Comparison of ENCODE assay signal across 23 cellular contexts in the genomic region with DNA sequence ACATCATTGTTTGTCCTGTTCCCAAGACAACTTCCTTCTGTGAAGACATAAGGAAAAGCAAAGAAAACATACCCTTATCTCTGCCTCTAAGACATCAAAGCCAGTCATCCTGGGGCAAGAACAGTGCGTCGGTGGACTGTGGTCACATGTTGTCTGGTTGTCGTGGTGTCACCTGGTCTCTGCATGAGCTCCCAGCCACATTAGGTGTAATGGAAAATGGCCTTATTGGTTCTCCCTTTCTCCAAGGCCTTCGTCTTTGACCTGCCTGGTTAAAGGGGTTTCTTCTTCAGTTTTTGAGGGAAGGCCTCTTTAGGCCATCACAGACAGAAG. TPM values are rescaled to one million over a fixed set of nuclear protein-coding genes. Genes with fewer than 3 reads are reported as not detected.
DNase-seq lines count a peak whose midpoint lies in the region; ATAC-seq, FAIRE-seq and TF ChIP-seq lines count a peak whose summit lies in the region.
"Had no signal": no experiment of that assay in that cellular context is flagged by ENCODE, and none has a peak within 500 bp of the region (broad histone marks: within the 10 kb centered on the region; RNA-seq: fewer than 3 reads in every experiment).

No MANE protein-coding gene starts in this region.

- WGBS in small intestine, 3 donors = 13 to 50% (median 31%) methylated on average over 4 of the region's 4 CpGs

- H3K4me1 ChIP-seq in small intestine (ENCODE audit: control insufficient read depth in 2 of 2, insufficient read depth in 1 of 2, low read depth in 1 of 2, low read length in 1 of 2) = peaks cover 2 to 5% of the 10 kb centered on the region in 2 donors
- H3K4me1 ChIP-seq: SJSA1 had no signal

- H3K4me3 Mint-ChIP-seq in activated CD4-positive, alpha-beta memory T cell treated with anti-CD3 and anti-CD28 coated beads for 36 hours = no peak overlapping the region
- no peak overlapping the region for H3K4me3 Mint-ChIP-seq in activated CD4-positive, alpha-beta memory T cell treated with anti-CD3 and anti-CD28 coated beads, Interleukin-2, amount 10 ng/mL, durations not matched to agents 7 days and 5 days
- no peak overlapping the region for H3K4me3 Mint-ChIP-seq in activated CD8-positive, alpha-beta T cell treated with anti-CD3 and anti-CD28 coated beads for 36 hours
- no peak overlapping the region for H3K4me3 Mint-ChIP-seq in effector memory CD8-positive, alpha-beta T cell
- H3K4me3 Mint-ChIP-seq: activated naive CD4-positive, alpha-beta T cell treated with anti-CD3 and anti-CD28 coated beads for 36 hours; T-helper 1 cell treated with Interleukin-12 subunit alpha and Interleukin-12 subunit beta and Interleukin-4 antibody, amounts not matched to agents 30 μg/mL and 1 μg/mL, for 36 hours; type B pancreatic cell had no signal

- H3K9me3 ChIP-seq in small intestine (ENCODE audit: control insufficient read depth, low read depth) = no peaks in the 10 kb centered on the region
- H3K9me3 ChIP-seq: SJSA1 had no signal

- H3K27ac Mint-ChIP-seq in activated CD4-positive, alpha-beta memory T cell treated with anti-CD3 and anti-CD28 coated beads for 36 hours = no peak overlapping the region
- no peak overlapping the region for H3K27ac Mint-ChIP-seq in activated CD4-positive, alpha-beta memory T cell treated with anti-CD3 and anti-CD28 coated beads, Interleukin-2, amount 10 ng/mL, durations not matched to agents 7 days and 5 days
- H3K27ac Mint-ChIP-seq in activated CD8-positive, alpha-beta T cell treated with anti-CD3 and anti-CD28 coated beads for 36 hours = peak overlapping the region; percentile 20
- H3K27ac Mint-ChIP-seq in effector memory CD8-positive, alpha-beta T cell = peak overlapping the region; percentile 32 to 80
- H3K27ac Mint-ChIP-seq: activated naive CD4-positive, alpha-beta T cell treated with anti-CD3 and anti-CD28 coated beads for 36 hours; T-helper 1 cell treated with Interleukin-12 subunit alpha and Interleukin-12 subunit beta and Interleukin-4 antibody, amounts not matched to agents 30 μg/mL and 1 μg/mL, for 36 hours; type B pancreatic cell had no signal

- H3K4me3 ChIP-seq in small intestine (ENCODE audit: low read depth in 1 of 2, low read length in 2 of 2) = no peak overlapping the region
- H3K4me3 ChIP-seq: lung, SJSA1 had no signal

- intact Hi-C loops in activated CD4-positive, alpha-beta memory T cell treated with anti-CD3 and anti-CD28 coated beads for 36 hours (cut with micrococcal nuclease) = no loop called here
- intact Hi-C loops in activated CD8-positive, alpha-beta T cell treated with anti-CD3 and anti-CD28 coated beads for 36 hours (cut with micrococcal nuclease) = no loop called here

- CTCF ChIA-PET in activated CD4-positive, alpha-beta memory T cell treated with anti-CD3 and anti-CD28 coated beads for 36 hours (lab: Charles Lee) = interaction anchor here (0.7 to 1.8 kb wide), 2 partner anchors 21 to 171 kb away, joined by 3 to 9 read pairs; no protein-coding TSS in a partner anchor
- CTCF ChIA-PET in activated CD4-positive, alpha-beta memory T cell treated with anti-CD3 and anti-CD28 coated beads, Interleukin-2, amount 10 ng/mL, durations not matched to agents 7 days and 5 days (lab: Charles Lee) = no interaction called here
- CTCF ChIA-PET in activated CD8-positive, alpha-beta T cell treated with anti-CD3 and anti-CD28 coated beads for 36 hours (lab: Charles Lee) = interaction anchor here (1.7 to 2.0 kb wide), 2 partner anchors 10 to 21 kb away, joined by 8 to 11 read pairs; no protein-coding TSS in a partner anchor

- ATAC-seq in activated CD8-positive, alpha-beta T cell treated with anti-CD3 and anti-CD28 coated beads for 36 hours = no peak
- ATAC-seq in effector memory CD8-positive, alpha-beta T cell (replicated peaks) = peak; percentile 24
- ATAC-seq in GM19452 (IDR thresholded peaks at IDR 0.05; ENCODE audit: unreplicated experiment) = no peak
- ATAC-seq in SK-N-SH treated with all-trans-retinoic acid at 6 μM for 48 hours = no peak
- ATAC-seq: esophagus mucosa had no signal

- no peaks in the 10 kb centered on the region for H3K9me3 Mint-ChIP-seq in activated CD4-positive, alpha-beta memory T cell treated with anti-CD3 and anti-CD28 coated beads for 36 hours
- no peaks in the 10 kb centered on the region for H3K9me3 Mint-ChIP-seq in activated CD4-positive, alpha-beta memory T cell treated with anti-CD3 and anti-CD28 coated beads, Interleukin-2, amount 10 ng/mL, durations not matched to agents 7 days and 5 days
- H3K9me3 Mint-ChIP-seq in activated CD8-positive, alpha-beta T cell treated with anti-CD3 and anti-CD28 coated beads for 36 hours = no peaks in the 10 kb centered on the region
- H3K9me3 Mint-ChIP-seq in effector memory CD8-positive, alpha-beta T cell = no peaks in the 10 kb centered on the region
- H3K9me3 Mint-ChIP-seq: activated naive CD4-positive, alpha-beta T cell treated with anti-CD3 and anti-CD28 coated beads for 36 hours; T-helper 1 cell treated with Interleukin-12 subunit alpha and Interleukin-12 subunit beta and Interleukin-4 antibody, amounts not matched to agents 30 μg/mL and 1 μg/mL, for 36 hours; type B pancreatic cell had no signal

- no peaks in the 10 kb centered on the region for H3K27me3 Mint-ChIP-seq in activated CD4-positive, alpha-beta memory T cell treated with anti-CD3 and anti-CD28 coated beads for 36 hours
- H3K27me3 Mint-ChIP-seq in activated CD4-positive, alpha-beta memory T cell treated with anti-CD3 and anti-CD28 coated beads, Interleukin-2, amount 10 ng/mL, durations not matched to agents 7 days and 5 days = no peaks in the 10 kb centered on the region
- no peaks in the 10 kb centered on the region for H3K27me3 Mint-ChIP-seq in activated CD8-positive, alpha-beta T cell treated with anti-CD3 and anti-CD28 coated beads for 36 hours
- no peaks in the 10 kb centered on the region for H3K27me3 Mint-ChIP-seq in effector memory CD8-positive, alpha-beta T cell
- H3K27me3 Mint-ChIP-seq: type B pancreatic cell had no signal

- peaks cover 3% of the 10 kb centered on the region for H3K36me3 Mint-ChIP-seq in activated CD4-positive, alpha-beta memory T cell treated with anti-CD3 and anti-CD28 coated beads for 36 hours
- peaks cover 47% of the 10 kb centered on the region for H3K36me3 Mint-ChIP-seq in activated CD4-positive, alpha-beta memory T cell treated with anti-CD3 and anti-CD28 coated beads, Interleukin-2, amount 10 ng/mL, durations not matched to agents 7 days and 5 days (ENCODE audit: low read depth)
- peaks cover 27% of the 10 kb centered on the region for H3K36me3 Mint-ChIP-seq in activated CD8-positive, alpha-beta T cell treated with anti-CD3 and anti-CD28 coated beads for 36 hours (ENCODE audit: low read depth)
- no peaks in the 10 kb centered on the region for H3K36me3 Mint-ChIP-seq in effector memory CD8-positive, alpha-beta T cell (ENCODE audit: insufficient read depth)

- H3K36me3 ChIP-seq in small intestine (ENCODE audit: control insufficient read depth in 2 of 2, insufficient read depth in 2 of 2, low read length in 2 of 2) = no peaks in the 10 kb centered on the region
- H3K36me3 ChIP-seq: SJSA1 had no signal

- POLR2A ChIA-PET in activated CD4-positive, alpha-beta memory T cell treated with anti-CD3 and anti-CD28 coated beads for 36 hours (lab: Charles Lee) = no interaction called here
- POLR2A ChIA-PET in activated CD4-positive, alpha-beta memory T cell treated with anti-CD3 and anti-CD28 coated beads, Interleukin-2, amount 10 ng/mL, durations not matched to agents 7 days and 5 days (lab: Charles Lee) = interaction anchor here (0.6 kb wide), 1 partner anchor 63 kb away, joined by 3 read pairs; no protein-coding TSS in a partner anchor
- POLR2A ChIA-PET in activated CD8-positive, alpha-beta T cell treated with anti-CD3 and anti-CD28 coated beads for 36 hours (lab: Charles Lee) = interaction anchor here (0.9 to 1.3 kb wide), 2 partner anchors 9 kb away, joined by 3 to 4 read pairs; no protein-coding TSS in a partner anchor

- H3K27me3 ChIP-seq in small intestine (ENCODE audit: control insufficient read depth in 2 of 2, insufficient read depth in 2 of 2, low read length in 2 of 2) = no peaks in the 10 kb centered on the region
- H3K27me3 ChIP-seq: SJSA1 had no signal

- peaks cover 76% of the 10 kb centered on the region for H3K4me1 Mint-ChIP-seq in activated CD4-positive, alpha-beta memory T cell treated with anti-CD3 and anti-CD28 coated beads for 36 hours (ENCODE audit: low read depth)
- H3K4me1 Mint-ChIP-seq in activated CD4-positive, alpha-beta memory T cell treated with anti-CD3 and anti-CD28 coated beads, Interleukin-2, amount 10 ng/mL, durations not matched to agents 7 days and 5 days = peaks cover 54% of the 10 kb centered on the region
- H3K4me1 Mint-ChIP-seq in activated CD8-positive, alpha-beta T cell treated with anti-CD3 and anti-CD28 coated beads for 36 hours (ENCODE audit: low read depth) = peaks cover 82% of the 10 kb centered on the region
- peaks cover 47 to 59% of the 10 kb centered on the region in 2 donors for H3K4me1 Mint-ChIP-seq in effector memory CD8-positive, alpha-beta T cell (ENCODE audit: low read depth in 2 of 2)

- no peak for TF ChIP-seq CTCF in activated CD8-positive, alpha-beta T cell treated with anti-CD3 and anti-CD28 coated beads for 36 hours (IDR thresholded peaks at IDR 0.05)

- no peak for FAIRE-seq in small intestine (lab: Jason Lieb, UNC)
- FAIRE-seq: D721Med, frontal cortex had no signal

- H3K27ac ChIP-seq in small intestine (ENCODE audit: low read depth in 1 of 2, low read length in 1 of 2) = no peak overlapping the region
- H3K27ac ChIP-seq: SJSA1 had no signal

- peak; percentile 31 for DNase-seq in activated CD4-positive, alpha-beta memory T cell treated with anti-CD3 and anti-CD28 coated beads for 36 hours
- no peak for DNase-seq in activated CD4-positive, alpha-beta memory T cell treated with anti-CD3 and anti-CD28 coated beads, Interleukin-2, amount 10 ng/mL, durations not matched to agents 7 days and 5 days
- DNase-seq in activated CD8-positive, alpha-beta T cell treated with anti-CD3 and anti-CD28 coated beads for 36 hours = peak; percentile 37
- DNase-seq in effector memory CD8-positive, alpha-beta T cell = no peak
- peak; percentile 42 for DNase-seq in small intestine
- no peak for DNase-seq in 8988T
- DNase-seq: activated naive CD4-positive, alpha-beta T cell treated with anti-CD3 and anti-CD28 coated beads for 36 hours; aorta; effector memory CD4-positive, alpha-beta T cell; GOT3; islet precursor cell; NCI-H1105 treated with DMSO at 0.1 percent for 48 hours; NCI-H510A treated with DMSO at 0.1 percent for 48 hours; stimulated activated CD4-positive, alpha-beta T cell treated with anti-CD3 and anti-CD28 coated beads, Interleukin-12 subunit alpha, Interleukin-12 subunit beta, amount 100 ng/mL, for 4 hours had no signal

TF ChIP-seq in SK-N-SH treated with all-trans-retinoic acid at 6 μM for 48 hours, 23 proteins besides CTCF, POLR2A, EP300 and RAD21 (continues in another document):
- TF ChIP-seq ZC3H10 (CRISPR knock-in tag; IDR thresholded peaks at IDR 0.05) (no peak), ISL1 (CRISPR knock-in tag; IDR thresholded peaks at IDR 0.05) (no peak), GLIS3 (CRISPR knock-in tag; IDR thresholded peaks at IDR 0.05) (no peak)

RNA-seq across cellular contexts. Expression of a gene that starts 17.7 kb away (rescaled TPM):
- total RNA-seq in activated CD4-positive, alpha-beta memory T cell treated with anti-CD3 and anti-CD28 coated beads for 36 hours = 10 to 100 TPM; 42.5 to 44.6 TPM
- 10 to 100 TPM; 67.9 to 68.4 TPM for total RNA-seq in activated CD4-positive, alpha-beta memory T cell treated with anti-CD3 and anti-CD28 coated beads, Interleukin-2, amount 10 ng/mL, durations not matched to agents 7 days and 5 days
- 10 to 100 TPM; 40.6 to 42.5 TPM for total RNA-seq in activated CD8-positive, alpha-beta T cell treated with anti-CD3 and anti-CD28 coated beads for 36 hours
- polyA plus RNA-seq in small intestine = 1 to 10 TPM in 2 of 3 donors, under 1 TPM in 1; 0.67 to 5.7 (median 1.6) TPM

Comparison
In these comparisons a context has a peak if more than half of its experiments do, and no peak if none do; other contexts are left out.
1. DNase-seq: peak in activated CD4-positive, alpha-beta memory T cell treated with anti-CD3 and anti-CD28 coated beads for 36 hours (single experiment), activated CD8-positive, alpha-beta T cell treated with anti-CD3 and anti-CD28 coated beads for 36 hours (single experiment) and small intestine (single experiment); none in activated CD4-positive, alpha-beta memory T cell treated with anti-CD3 and anti-CD28 coated beads, Interleukin-2, amount 10 ng/mL, durations not matched to agents 7 days and 5 days (single experiment), effector memory CD8-positive, alpha-beta T cell (0 of 3) and 8988T (single experiment).
2. H3K27ac Mint-ChIP-seq: peak in activated CD8-positive, alpha-beta T cell treated with anti-CD3 and anti-CD28 coated beads for 36 hours (single experiment) and effector memory CD8-positive, alpha-beta T cell (2 of 2); none in activated CD4-positive, alpha-beta memory T cell treated with anti-CD3 and anti-CD28 coated beads for 36 hours (single experiment) and activated CD4-positive, alpha-beta memory T cell treated with anti-CD3 and anti-CD28 coated beads, Interleukin-2, amount 10 ng/mL, durations not matched to agents 7 days and 5 days (single experiment).